ENCODE assay signal across 18 cellular contexts in genomic region chr21:27704567-27705166, GRCh38.
DNase-seq lines count a peak whose midpoint lies in the region; ATAC-seq, FAIRE-seq and TF ChIP-seq lines count a peak whose summit lies in the region.
"Had no signal": no experiment of that assay in that cellular context is flagged by ENCODE, and none has a peak within 500 bp of the region (broad histone marks: within the 10 kb centered on the region; RNA-seq: fewer than 3 reads in every experiment).

No MANE protein-coding gene starts in this region.

- H3K4me1 ChIP-seq in uterus, result no peaks in the 10 kb centered on the region
- H3K4me1 ChIP-seq: A549 had no signal

- FAIRE-seq in colon (lab: Jason Lieb, UNC), result peak; percentile 77
- FAIRE-seq: A549, H54 had no signal

- H3K9me3 ChIP-seq in uterus, result no peaks in the 10 kb centered on the region
- H3K9me3 ChIP-seq: A549 had no signal

- no peaks in the 10 kb centered on the region for H3K27me3 ChIP-seq in uterus

- intact Hi-C loops in uterus (cut with DNase I; ENCODE audit: low total_unique reads), result loop anchor here (5.0 kb wide), 1 partner anchor 852 kb away; no protein-coding TSS in a partner anchor

- H3K4me3 ChIP-seq in uterus, result no peak overlapping the region
- H3K4me3 ChIP-seq: A549 had no signal

- no peaks in the 10 kb centered on the region for H3K36me3 ChIP-seq in uterus

- DNase-seq in left lobe of liver (ENCODE audit: low spot score), result no peak
- DNase-seq in renal cortical epithelial cell (ENCODE audit: low read depth), result peak; percentile 25
- peak; percentile 24 to 27 for DNase-seq in uterus
- DNase-seq in NCI-H1105 treated with DMSO at 0.1 percent for 48 hours (lab: John Stamatoyannopoulos, UW), result no peak
- DNase-seq in activated T-cell treated with anti-CD3 and anti-CD28 coated beads, Interleukin-2, amount 50 U/mL, for 1 hour, result no peak
- DNase-seq: GDM1, KG1, NCI-H1092 treated with DMSO at 0.1 percent for 48 hours, NCI-H2029 treated with DMSO at 0.1 percent for 48 hours, NCI-H345, NCI-H524, NCI-H82, SIG-M5 had no signal

- no peak for TF ChIP-seq POLR2A in uterus (IDR thresholded peaks at IDR 0.05)

- peak overlapping the region; percentile 55 to 61 for H3K27ac ChIP-seq in uterus
- H3K27ac ChIP-seq: A549 had no signal

- TF ChIP-seq CTCF in uterus (IDR thresholded peaks at IDR 0.05), result no peak

- ATAC-seq in left lobe of liver (peak; percentile 71), HG03342 (IDR thresholded peaks at IDR 0.05; ENCODE audit: unreplicated experiment) (no peak)
- ATAC-seq: A549, Panc1 had no signal

Comparison
In these comparisons a context has a peak if more than half of its experiments do, and no peak if none do; other contexts are left out.
1. DNase-seq: peak in renal cortical epithelial cell (single experiment) and uterus (2 of 2); none in left lobe of liver (single experiment), NCI-H1105 treated with DMSO at 0.1 percent for 48 hours (single experiment) and activated T-cell treated with anti-CD3 and anti-CD28 coated beads, Interleukin-2, amount 50 U/mL, for 1 hour (single experiment).